ENCODE assay signal across 8 cellular contexts in genomic region chr1:247857069-247857985, GRCh38. TPM values are rescaled to one million over a fixed set of nuclear protein-coding genes. Genes with fewer than 3 reads are reported as not detected.
DNase-seq lines count a peak whose midpoint lies in the region; ATAC-seq and TF ChIP-seq lines count a peak whose summit lies in the region.

A gene with protein sequence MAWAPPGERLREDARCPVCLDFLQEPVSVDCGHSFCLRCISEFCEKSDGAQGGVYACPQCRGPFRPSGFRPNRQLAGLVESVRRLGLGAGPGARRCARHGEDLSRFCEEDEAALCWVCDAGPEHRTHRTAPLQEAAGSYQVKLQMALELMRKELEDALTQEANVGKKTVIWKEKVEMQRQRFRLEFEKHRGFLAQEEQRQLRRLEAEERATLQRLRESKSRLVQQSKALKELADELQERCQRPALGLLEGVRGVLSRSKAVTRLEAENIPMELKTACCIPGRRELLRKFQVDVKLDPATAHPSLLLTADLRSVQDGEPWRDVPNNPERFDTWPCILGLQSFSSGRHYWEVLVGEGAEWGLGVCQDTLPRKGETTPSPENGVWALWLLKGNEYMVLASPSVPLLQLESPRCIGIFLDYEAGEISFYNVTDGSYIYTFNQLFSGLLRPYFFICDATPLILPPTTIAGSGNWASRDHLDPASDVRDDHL (plus strand): TSS chr1:247857187. CDS start chr1:247857247, 60 bp downstream.

- POLR2A ChIA-PET in CD8-positive, alpha-beta memory T cell (lab: Charles Lee): no interaction called here

- peak within 1 kb of the TSS; percentile 40 to 79 (median 54) for H3K4me3 Mint-ChIP-seq in CD8-positive, alpha-beta memory T cell

- CTCF ChIA-PET in CD8-positive, alpha-beta memory T cell (lab: Charles Lee): no interaction called here

- H3K27ac ChIP-seq in CD8-positive, alpha-beta memory T cell (ENCODE audit: low read depth, low read length): peak within 1 kb of the TSS; percentile 54
- H3K27ac ChIP-seq in Peyer's patch: peak within 1 kb of the TSS in 2 of 4 donors; percentile 17 to 87

- H3K27ac Mint-ChIP-seq in CD8-positive, alpha-beta memory T cell: no peak within 1 kb of the TSS

- no peaks in the 10 kb centered on the region for H3K9me3 ChIP-seq in CD8-positive, alpha-beta memory T cell (ENCODE audit: low read length)
- peaks cover 0 to 2% (median 0%) of the 10 kb centered on the region in 4 donors for H3K9me3 ChIP-seq in Peyer's patch
- H3K9me3 ChIP-seq in mononuclear cell (ENCODE audit: low read depth, low read length): no peaks in the 10 kb centered on the region

- peak within 1 kb of the TSS; percentile 49 for H3K4me3 ChIP-seq in CD8-positive, alpha-beta memory T cell (ENCODE audit: low read length)
- H3K4me3 ChIP-seq in Peyer's patch: peak within 1 kb of the TSS; percentile 17 to 85 (median 41)
- H3K4me3 ChIP-seq in cardiac fibroblast (replicated peaks in 1 of 2; ENCODE audit: low read depth in 2 of 2, low read length in 2 of 2): peak within 1 kb of the TSS; percentile 35 to 57
- peak within 1 kb of the TSS; percentile 43 for H3K4me3 ChIP-seq in mononuclear cell (ENCODE audit: low read length)

- peaks cover 4% of the 10 kb centered on the region for H3K27me3 ChIP-seq in CD8-positive, alpha-beta memory T cell (ENCODE audit: insufficient read depth, low read length, poor library complexity, severe bottlenecking)
- H3K27me3 ChIP-seq in Peyer's patch (no peaks in the 10 kb centered on the region), mononuclear cell (ENCODE audit: insufficient read depth, low read length) (peaks cover 11% of the 10 kb centered on the region)

- H3K9me3 Mint-ChIP-seq in CD8-positive, alpha-beta memory T cell: peaks cover 0 to 6% (median 4%) of the 10 kb centered on the region in 5 donors

- intact Hi-C loops in posterior vena cava (cut with DNase I): no loop called here

- peak in 1 of 5 donors; percentile 8 for DNase-seq in CD8-positive, alpha-beta memory T cell
- DNase-seq in Peyer's patch (peak in 1 of 3 donors; percentile 82), cardiac fibroblast (ENCODE audit: low read depth in 2 of 2) (peak; percentile 16 to 46), posterior vena cava (ENCODE audit: low spot score) (no peak)

- H3K27me3 Mint-ChIP-seq in CD8-positive, alpha-beta memory T cell: peaks cover 34 to 59% of the 10 kb centered on the region in 2 donors

- H3K36me3 Mint-ChIP-seq in CD8-positive, alpha-beta memory T cell: peaks cover 0 to 5% (median 0%) of the 10 kb centered on the region in 3 donors

- H3K4me1 ChIP-seq in CD8-positive, alpha-beta memory T cell (ENCODE audit: insufficient read depth, low read length): no peaks in the 10 kb centered on the region
- no peaks in the 10 kb centered on the region for H3K4me1 ChIP-seq in Peyer's patch
- H3K4me1 ChIP-seq in mononuclear cell (ENCODE audit: insufficient read depth, low read length): peaks cover 26% of the 10 kb centered on the region

- peak in 1 of 6 experiments; percentile 51 for TF ChIP-seq CTCF in Peyer's patch (IDR thresholded peaks at IDR 0.05)
- TF ChIP-seq CTCF in cardiac fibroblast (IDR thresholded peaks at IDR 0.05; ENCODE audit: low read depth, low read length): no peak

- H3K4me1 Mint-ChIP-seq in CD8-positive, alpha-beta memory T cell: peaks cover 6 to 13% (median 9%) of the 10 kb centered on the region in 3 donors

- peak in 1 of 2 donors; percentile 21 for TF ChIP-seq POLR2A in Peyer's patch (IDR thresholded peaks at IDR 0.05)

- no peaks in the 10 kb centered on the region for H3K36me3 ChIP-seq in CD8-positive, alpha-beta memory T cell (ENCODE audit: insufficient read depth, low read length)
- H3K36me3 ChIP-seq in Peyer's patch: no peaks in the 10 kb centered on the region

- ATAC-seq in GM21723 (IDR thresholded peaks at IDR 0.05; ENCODE audit: unreplicated experiment) (peak; percentile 76), HG02840 (IDR thresholded peaks at IDR 0.05; ENCODE audit: low FRiP score, unreplicated experiment) (no peak), GM19455 (IDR thresholded peaks at IDR 0.05; ENCODE audit: unreplicated experiment) (no peak)

RNA-seq across cellular contexts. Expression of the gene that starts here (rescaled TPM):
- total RNA-seq in CD8-positive, alpha-beta memory T cell: under 1 TPM; 0.09 to 0.16 TPM
- polyA plus RNA-seq in CD8-positive, alpha-beta memory T cell: 0.08 TPM
- 1 to 10 TPM in 1 of 4 donors, not detected in 3; 7.2 TPM for total RNA-seq in Peyer's patch
- total RNA-seq in mononuclear cell: 15.2 TPM
- total RNA-seq in posterior vena cava: 1 to 10 TPM; 1.4 to 4.1 TPM
